In the genomic region with DNA sequence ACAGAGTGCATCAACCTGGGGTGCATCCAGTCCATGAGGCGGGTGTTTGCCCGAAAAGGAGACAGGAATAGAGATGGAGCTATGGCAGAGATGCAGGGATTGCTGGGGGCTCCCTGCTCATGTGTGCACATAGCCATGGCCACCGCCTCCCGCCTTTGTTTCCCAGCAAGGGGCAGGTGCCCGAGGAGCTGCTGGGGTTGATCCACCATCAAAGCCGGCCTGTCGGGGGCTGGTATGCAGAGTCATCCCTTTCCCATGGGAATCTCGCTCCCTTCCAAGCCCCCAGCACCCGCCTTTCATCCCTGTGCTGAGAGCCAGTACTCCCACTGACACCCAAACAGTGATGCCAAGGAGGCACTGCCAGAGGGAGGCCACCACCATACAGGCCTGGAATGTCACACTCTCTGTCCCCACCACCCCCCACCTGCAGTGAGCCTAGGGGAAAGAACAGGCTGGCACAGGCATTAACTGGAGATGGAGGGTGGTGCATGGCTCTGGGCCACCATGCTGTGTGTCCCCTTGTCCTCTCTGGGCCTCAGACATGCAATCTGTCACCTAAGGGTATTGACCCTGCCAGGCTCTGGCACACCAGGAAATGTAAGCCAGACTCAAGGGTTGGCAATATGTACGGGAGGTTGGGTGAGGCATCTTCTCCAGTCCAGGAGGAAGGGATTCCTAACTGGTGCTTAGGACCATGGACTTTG, we compare ENCODE assay signal across 16 cellular contexts.
DNase-seq lines count a peak whose midpoint lies in the region; ATAC-seq, FAIRE-seq and TF ChIP-seq lines count a peak whose summit lies in the region.
"Had no signal": no experiment of that assay in that cellular context is flagged by ENCODE, and none has a peak within 500 bp of the region (broad histone marks: within the 10 kb centered on the region; RNA-seq: fewer than 3 reads in every experiment).

No MANE protein-coding gene starts in this region.

- H3K27ac Mint-ChIP-seq in neural progenitor cell: peak overlapping the region; percentile 57

- TF ChIP-seq RAD21 in HepG2 (CRISPR knock-in tag; IDR thresholded peaks at IDR 0.05): no peak

- TF ChIP-seq EP300 in HepG2 (IDR thresholded peaks at IDR 0.05; ENCODE audit: low read depth in 2 of 2, low read length in 2 of 2): no peak
- no peak for TF ChIP-seq EP300 in HepG2 (CRISPR knock-in tag; IDR thresholded peaks at IDR 0.05; ENCODE audit: borderline replicate concordance)
- TF ChIP-seq EP300 in esophagus muscularis mucosa (IDR thresholded peaks at IDR 0.05): no peak

- CTCF ChIA-PET in HepG2 (lab: Yijun Ruan, JAX; ENCODE audit: low intra/inter-chr PET ratio, low total read pairs): no interaction called here

- no peak for TF ChIP-seq POLR2A in HepG2 (IDR thresholded peaks at IDR 0.05; ENCODE audit: insufficient read depth in 1 of 2, low read depth in 2 of 2, low read length in 2 of 2)
- TF ChIP-seq POLR2A in right lobe of liver (IDR thresholded peaks at IDR 0.05): no peak
- no peak for TF ChIP-seq POLR2A in esophagus muscularis mucosa (IDR thresholded peaks at IDR 0.05; ENCODE audit: low read depth)
- no peak for TF ChIP-seq POLR2A in Peyer's patch (IDR thresholded peaks at IDR 0.05)

- H3K4me1 ChIP-seq in HepG2 (ENCODE audit: insufficient read depth, low read length): peaks cover 13% of the 10 kb centered on the region; the same call in 1 of the 2 replicates
- H3K4me1 ChIP-seq in right lobe of liver: peaks cover 0 to 3% (median 0%) of the 10 kb centered on the region in 4 donors
- peaks cover 51 to 92% (median 80%) of the 10 kb centered on the region in 4 donors for H3K4me1 ChIP-seq in esophagus muscularis mucosa
- H3K4me1 ChIP-seq in neural progenitor cell: peaks cover 40% of the 10 kb centered on the region
- peaks cover 0 to 29% (median 2%) of the 10 kb centered on the region in 4 donors for H3K4me1 ChIP-seq in Peyer's patch
- H3K4me1 ChIP-seq: Caco-2 had no signal

- DNase-seq in HepG2 (ENCODE audit: low spot score): no peak
- DNase-seq in right lobe of liver: no peak
- DNase-seq in esophagus muscularis mucosa (ENCODE audit: extremely low spot score): no peak
- DNase-seq in neural progenitor cell (ENCODE audit: low spot score): no peak
- DNase-seq in Peyer's patch: no peak
- DNase-seq in urothelium cell line (ENCODE audit: low spot score): no peak
- no peak for DNase-seq in GM10266 (ENCODE audit: extremely low spot score)
- DNase-seq: Caco-2; IMR-90; NCI-H345; NCI-H69; NK-92 treated with Interleukin-12 subunit alpha and Interleukin-12 subunit beta, amount 100 ng/mL, for 24 hours; OCI-M1 had no signal

- no peaks in the 10 kb centered on the region for H3K36me3 Mint-ChIP-seq in neural progenitor cell

- H3K36me3 ChIP-seq in HepG2 (replicated peaks in 1 of 2; ENCODE audit: control insufficient read depth in 1 of 2, insufficient read depth in 2 of 2, low read length in 2 of 2) (peaks cover 0 to 2% of the 10 kb centered on the region in 2 experiments; a peak in 1 of 5 replicates), right lobe of liver (no peaks in the 10 kb centered on the region), esophagus muscularis mucosa (no peaks in the 10 kb centered on the region), neural progenitor cell (no peaks in the 10 kb centered on the region), Peyer's patch (no peaks in the 10 kb centered on the region)

- no peaks in the 10 kb centered on the region for H3K27me3 ChIP-seq in HepG2 (ENCODE audit: control insufficient read depth in 1 of 2, insufficient read depth in 2 of 2, low read length in 2 of 2)
- H3K27me3 ChIP-seq in right lobe of liver: no peaks in the 10 kb centered on the region
- no peaks in the 10 kb centered on the region for H3K27me3 ChIP-seq in esophagus muscularis mucosa
- H3K27me3 ChIP-seq in neural progenitor cell: no peaks in the 10 kb centered on the region
- H3K27me3 ChIP-seq in Peyer's patch: no peaks in the 10 kb centered on the region

- in situ Hi-C loops in HepG2 (cut with HindIII; ENCODE audit: extremely low pct_ligation_motif_present, low pct_unique_long_range_greater_than_20kb): no loop called here

- H3K9me3 Mint-ChIP-seq in neural progenitor cell: no peaks in the 10 kb centered on the region
- H3K9me3 Mint-ChIP-seq: CD14-positive monocyte had no signal

- no peak overlapping the region for H3K4me2 ChIP-seq in HepG2 (ENCODE audit: low read depth, low read length)
- no peak overlapping the region for H3K4me2 ChIP-seq in neural progenitor cell

- no peak overlapping the region for H3K27ac ChIP-seq in HepG2 (ENCODE audit: extremely low read length, insufficient read depth, low read length)
- no peak overlapping the region for H3K27ac ChIP-seq in right lobe of liver
- H3K27ac ChIP-seq in esophagus muscularis mucosa (replicated peaks in 1 of 4): peak overlapping the region; percentile 33 to 87 (median 81)
- H3K27ac ChIP-seq in neural progenitor cell: no peak overlapping the region
- no peak overlapping the region for H3K27ac ChIP-seq in Peyer's patch

- H3K4me3 Mint-ChIP-seq in neural progenitor cell: peak overlapping the region; percentile 7
- H3K4me3 Mint-ChIP-seq: CD14-positive monocyte had no signal

- peaks cover 11% of the 10 kb centered on the region; the same call in 1 of the 2 replicates for H4K20me1 ChIP-seq in HepG2 (ENCODE audit: insufficient read depth, low read length)
- H4K20me1 ChIP-seq in neural progenitor cell (ENCODE audit: low read depth): peaks cover 93% of the 10 kb centered on the region

- POLR2A ChIA-PET in HepG2 (lab: Yijun Ruan, JAX): no interaction called here

- FAIRE-seq in HepG2 (lab: Jason Lieb, UNC) (no peak), urothelium cell line (lab: Jason Lieb, UNC) (no peak)
- FAIRE-seq: A204.1 had no signal

- H2AFZ ChIP-seq in HepG2 (ENCODE audit: low read length) (no peak overlapping the region), neural progenitor cell (replicated peaks) (no peak overlapping the region)

- H3K27me3 Mint-ChIP-seq in neural progenitor cell (ENCODE audit: insufficient read depth, low read depth): no peaks in the 10 kb centered on the region

- H3K9ac ChIP-seq in HepG2 (ENCODE audit: insufficient read depth, low read depth, low read length): no peak overlapping the region
- H3K9ac ChIP-seq in neural progenitor cell: no peak overlapping the region

- intact Hi-C loops in HepG2 (cut with micrococcal nuclease; ENCODE audit: unreplicated experiment): no loop called here
- intact Hi-C loops in right lobe of liver (cut with DNase I): no loop called here
- intact Hi-C loops in esophagus muscularis mucosa (cut with DNase I): no loop called here

- H3K9me3 ChIP-seq in HepG2 (ENCODE audit: low read length) (no peaks in the 10 kb centered on the region), right lobe of liver (no peaks in the 10 kb centered on the region), esophagus muscularis mucosa (no peaks in the 10 kb centered on the region), neural progenitor cell (ENCODE audit: low read depth) (no peaks in the 10 kb centered on the region), Peyer's patch (no peaks in the 10 kb centered on the region)
- H3K9me3 ChIP-seq: Caco-2 had no signal

- 90% methylated on average over 6 of the region's 10 CpGs for WGBS in HepG2 (ENCODE audit: low lambda C conversion rate)
- WGBS in right lobe of liver (ENCODE audit: insufficient coverage, low coverage, low lambda C conversion rate, missing lambda C conversion rate): no CpG with 5 or more reads among the region's 10 CpGs
- WGBS in esophagus muscularis mucosa: 97% methylated on average over 10 of the region's 10 CpGs

- peaks cover 70% of the 10 kb centered on the region for H3K4me1 Mint-ChIP-seq in neural progenitor cell
- H3K4me1 Mint-ChIP-seq: CD14-positive monocyte had no signal

- peaks cover 13% of the 10 kb centered on the region for H3F3A ChIP-seq in neural progenitor cell (ENCODE audit: low read depth)

- H3K79me2 ChIP-seq in HepG2 (ENCODE audit: insufficient read depth, low read length) (no peaks in the 10 kb centered on the region), neural progenitor cell (ENCODE audit: low read depth) (peaks cover 10% of the 10 kb centered on the region)

- TF ChIP-seq CTCF in HepG2 (CRISPR knock-in tag; IDR thresholded peaks at IDR 0.05) (no peak), right lobe of liver (IDR thresholded peaks at IDR 0.05) (no peak), esophagus muscularis mucosa (IDR thresholded peaks at IDR 0.05) (no peak), neural progenitor cell (IDR thresholded peaks at IDR 0.05) (no peak), Peyer's patch (IDR thresholded peaks at IDR 0.05) (no peak), GM10266 (IDR thresholded peaks at IDR 0.05; ENCODE audit: control insufficient read depth, insufficient read depth, low read depth, missing control alignments) (no peak)

- no peak for ATAC-seq in HepG2
- no peak for ATAC-seq in right lobe of liver
- no peak for ATAC-seq in esophagus mucosa

- no TSS peak for BruUV-seq in HepG2 (replicated peaks; lab: Mats Ljungman, UMichigan)

- H3K4me3 ChIP-seq in HepG2 (replicated peaks in 1 of 3; ENCODE audit: insufficient read depth in 1 of 3, low read depth in 2 of 3, low read length in 3 of 3) (no peak overlapping the region), right lobe of liver (no peak overlapping the region), esophagus muscularis mucosa (no peak overlapping the region), neural progenitor cell (no peak overlapping the region), Peyer's patch (no peak overlapping the region)

TF ChIP-seq in HepG2, 621 proteins besides CTCF, POLR2A, EP300 and RAD21 (continues in another document):
- peak; percentile 91 for TF ChIP-seq ZNF768 (CRISPR knock-in tag; IDR thresholded peaks at IDR 0.05)
- TF ChIP-seq MEF2D (CRISPR knock-in tag; IDR thresholded peaks at IDR 0.05): no peak
- TF ChIP-seq RARG (CRISPR knock-in tag; IDR thresholded peaks at IDR 0.05; ENCODE audit: low read depth): no peak
- no peak for TF ChIP-seq MTA3 (CRISPR knock-in tag; IDR thresholded peaks at IDR 0.05)

Comparison
In these comparisons a context has a peak if more than half of its experiments do, and no peak if none do; other contexts are left out.
1. H3K27ac ChIP-seq: peak in esophagus muscularis mucosa (4 of 4); none in HepG2 (single experiment), right lobe of liver (0 of 3), neural progenitor cell (single experiment) and Peyer's patch (0 of 4).